Comparison of ENCODE assay signal across 2 cellular contexts in the genomic region with DNA sequence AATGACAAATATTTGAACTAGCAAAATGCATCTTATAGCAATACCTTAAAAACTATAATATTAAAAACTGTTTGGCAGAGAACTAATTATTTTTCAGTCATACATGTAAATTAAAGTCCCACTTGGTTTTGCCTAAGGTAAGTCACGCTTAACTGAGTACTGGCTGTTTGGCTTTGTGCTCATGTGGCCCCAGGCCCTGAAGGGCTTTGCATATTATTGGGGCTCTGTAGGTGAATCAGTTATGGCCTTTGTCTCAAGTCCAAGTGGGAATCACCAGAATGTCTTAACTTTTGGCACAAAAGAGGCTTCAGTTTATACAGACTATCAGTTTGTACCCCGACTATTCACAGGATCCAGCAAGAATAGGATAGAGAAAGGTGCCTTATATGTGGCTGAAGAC. TPM values are rescaled to one million over a fixed set of nuclear protein-coding genes. Genes with fewer than 3 reads are reported as not detected.
"Had no signal": no experiment of that assay in that cellular context is flagged by ENCODE, and none has a peak within 500 bp of the region (broad histone marks: within the 10 kb centered on the region; RNA-seq: fewer than 3 reads in every experiment).

No MANE protein-coding gene starts in this region.

RNA-seq across cellular contexts. Expression of gene OR5B3, which starts 7.1 kb away (rescaled TPM):
- total RNA-seq: G401, GM12878 had no signal
- polyA plus RNA-seq: GM12878 had no signal

RNA-seq across cellular contexts. Expression of gene OR5B2, which starts 28.3 kb away (rescaled TPM):
- total RNA-seq: G401, GM12878 had no signal

RNA-seq across cellular contexts. Expression of gene OR5B17, which starts 40.8 kb away (rescaled TPM):
- total RNA-seq: G401, GM12878 had no signal
- polyA plus RNA-seq: GM12878 had no signal

RNA-seq across cellular contexts. Expression of gene OR5B12, which starts 42.4 kb away (rescaled TPM):
- total RNA-seq: G401, GM12878 had no signal
